Comparison of ENCODE assay signal across 14 cellular contexts in genomic region chr14:64194404-64194803, GRCh38.
DNase-seq lines count a peak whose midpoint lies in the region; ATAC-seq and TF ChIP-seq lines count a peak whose summit lies in the region.
"Had no signal": no experiment of that assay in that cellular context is flagged by ENCODE, and none has a peak within 500 bp of the region (broad histone marks: within the 10 kb centered on the region; RNA-seq: fewer than 3 reads in every experiment).

No MANE protein-coding gene starts in this region.

- 64% methylated on average over 3 of the region's 3 CpGs for WGBS in hepatocyte (ENCODE audit: low lambda C conversion rate, missing lambda C conversion rate)

- H3K4me3 Mint-ChIP-seq in activated naive CD8-positive, alpha-beta T cell, result no peak overlapping the region
- H3K4me3 Mint-ChIP-seq in activated naive CD8-positive, alpha-beta T cell treated with anti-CD3 and anti-CD28 coated beads, Interleukin-2, amount 50 U/mL, for 24 hours, result no peak overlapping the region
- H3K4me3 Mint-ChIP-seq in stimulated activated naive B cell treated with anti-CD40 and anti-IgM and Interleukin-4, amounts not matched to agents 10 μg/mL and 1 μg/mL and 100 μg/mL, for 72 hours, result no peak overlapping the region
- H3K4me3 Mint-ChIP-seq: stimulated activated naive CD8-positive, alpha-beta T cell treated with anti-CD3 and anti-CD28 coated beads, Interleukin-15, amount 100 ng/mL, for 72 hours had no signal

- H3K27ac Mint-ChIP-seq in activated naive CD8-positive, alpha-beta T cell, result peak overlapping the region; percentile 76
- H3K27ac Mint-ChIP-seq in activated naive CD8-positive, alpha-beta T cell treated with anti-CD3 and anti-CD28 coated beads, Interleukin-2, amount 50 U/mL, for 24 hours, result no peak overlapping the region
- H3K27ac Mint-ChIP-seq in stimulated activated naive B cell treated with anti-CD40 and anti-IgM and Interleukin-4, amounts not matched to agents 10 μg/mL and 1 μg/mL and 100 μg/mL, for 72 hours, result peak overlapping the region; percentile 75

- H3K27ac ChIP-seq in OCI-LY7 (ENCODE audit: low read depth, low read length, poor library complexity, severe bottlenecking), result no peak overlapping the region
- H3K27ac ChIP-seq in hepatocyte, result peak overlapping the region; percentile 82
- H3K27ac ChIP-seq: RWPE1 had no signal

- peaks cover 21% of the 10 kb centered on the region for H3K4me1 ChIP-seq in OCI-LY7 (ENCODE audit: insufficient read depth, low read length, poor library complexity, severe bottlenecking)
- H3K4me1 ChIP-seq in hepatocyte (ENCODE audit: insufficient read depth), result peaks cover 30% of the 10 kb centered on the region

- intact Hi-C loops in OCI-LY7 (cut with micrococcal nuclease; ENCODE audit: unreplicated experiment), result no loop called here

- H2AFZ ChIP-seq in OCI-LY7 (ENCODE audit: low read length) (no peak overlapping the region), hepatocyte (no peak overlapping the region)

- H3K79me2 ChIP-seq in OCI-LY7 (ENCODE audit: insufficient read depth, low read depth, low read length) (no peaks in the 10 kb centered on the region), hepatocyte (peaks cover 10% of the 10 kb centered on the region)

- H3K4me1 Mint-ChIP-seq in activated naive CD8-positive, alpha-beta T cell (ENCODE audit: low read depth), result peaks cover 34% of the 10 kb centered on the region
- peaks cover 30% of the 10 kb centered on the region for H3K4me1 Mint-ChIP-seq in activated naive CD8-positive, alpha-beta T cell treated with anti-CD3 and anti-CD28 coated beads, Interleukin-2, amount 50 U/mL, for 24 hours
- peaks cover 40 to 44% of the 10 kb centered on the region in 2 donors for H3K4me1 Mint-ChIP-seq in stimulated activated naive B cell treated with anti-CD40 and anti-IgM and Interleukin-4, amounts not matched to agents 10 μg/mL and 1 μg/mL and 100 μg/mL, for 72 hours

- H3K4me2 ChIP-seq in OCI-LY7 (ENCODE audit: low read length) (peak overlapping the region; percentile 42; the same call in 1 of the 2 replicates), hepatocyte (no peak overlapping the region)

- no peaks in the 10 kb centered on the region for H3K27me3 ChIP-seq in hepatocyte

- H3K9me3 ChIP-seq in OCI-LY7 (ENCODE audit: low read length) (no peaks in the 10 kb centered on the region), hepatocyte (ENCODE audit: low read depth) (no peaks in the 10 kb centered on the region)

- H3K27me3 Mint-ChIP-seq in activated naive CD8-positive, alpha-beta T cell, result no peaks in the 10 kb centered on the region
- H3K27me3 Mint-ChIP-seq in activated naive CD8-positive, alpha-beta T cell treated with anti-CD3 and anti-CD28 coated beads, Interleukin-2, amount 50 U/mL, for 24 hours, result no peaks in the 10 kb centered on the region
- no peaks in the 10 kb centered on the region for H3K27me3 Mint-ChIP-seq in stimulated activated naive B cell treated with anti-CD40 and anti-IgM and Interleukin-4, amounts not matched to agents 10 μg/mL and 1 μg/mL and 100 μg/mL, for 72 hours
- H3K27me3 Mint-ChIP-seq: activated CD4-positive, alpha-beta T cell treated with anti-CD3 and anti-CD28 coated beads, Interleukin-2, amount 10 ng/mL, durations not matched to agents 24 days and 14 days; stimulated activated naive CD8-positive, alpha-beta T cell treated with anti-CD3 and anti-CD28 coated beads, Interleukin-15, amount 100 ng/mL, for 72 hours had no signal

- BruUV-seq in OCI-LY7 (replicated peaks; lab: Mats Ljungman, UMichigan), result no TSS peak

- peaks cover 28% of the 10 kb centered on the region for H3K36me3 Mint-ChIP-seq in activated naive CD8-positive, alpha-beta T cell
- peaks cover 2% of the 10 kb centered on the region for H3K36me3 Mint-ChIP-seq in activated naive CD8-positive, alpha-beta T cell treated with anti-CD3 and anti-CD28 coated beads, Interleukin-2, amount 50 U/mL, for 24 hours (ENCODE audit: low read depth)
- H3K36me3 Mint-ChIP-seq in stimulated activated naive B cell treated with anti-CD40 and anti-IgM and Interleukin-4, amounts not matched to agents 10 μg/mL and 1 μg/mL and 100 μg/mL, for 72 hours, result peaks cover 1 to 11% of the 10 kb centered on the region in 2 donors

- no peak for DNase-seq in activated naive CD8-positive, alpha-beta T cell treated with anti-CD3 and anti-CD28 coated beads, Interleukin-2, amount 50 U/mL, for 24 hours
- DNase-seq in OCI-LY7 (ENCODE audit: low spot score) (no peak), hepatocyte (ENCODE audit: low spot score) (no peak), NCI-H774 (lab: John Stamatoyannopoulos, UW) (no peak)
- DNase-seq in stimulated activated naive B cell treated with anti-CD40 and anti-IgM and Interleukin-4, amounts not matched to agents 10 μg/mL and 1 μg/mL and 100 μg/mL, for 72 hours, result no peak
- DNase-seq: activated CD4-positive, alpha-beta T cell treated with anti-CD3 and anti-CD28 coated beads, Interleukin-2, amount 10 ng/mL, durations not matched to agents 24 days and 14 days; activated effector memory CD4-positive, alpha-beta T cell treated with anti-CD3 and anti-CD28 coated beads, Interleukin-2, amount 50 U/mL, for 16 hours; NCI-H1694 treated with DMSO at 0.1 percent for 48 hours; NCI-H510A; stimulated activated naive CD8-positive, alpha-beta T cell treated with anti-CD3 and anti-CD28 coated beads, Interleukin-15, amount 100 ng/mL, for 72 hours had no signal

- CTCF ChIA-PET in OCI-LY7 (lab: Charles Lee; ENCODE audit: unreplicated experiment), result no interaction called here

- no peak overlapping the region for H3K4me3 ChIP-seq in OCI-LY7 (ENCODE audit: low read depth, low read length, poor library complexity, severe bottlenecking)
- H3K4me3 ChIP-seq in hepatocyte, result no peak overlapping the region

- POLR2A ChIA-PET in OCI-LY7 (lab: Charles Lee), result interaction anchor here (0.6 to 1.5 kb wide), 4 partner anchors 24 to 250 kb away, joined by 3 read pairs; partner anchors contain the start of gene ESR2

- H3K9me3 Mint-ChIP-seq in activated naive CD8-positive, alpha-beta T cell (ENCODE audit: low read depth), result no peaks in the 10 kb centered on the region
- no peaks in the 10 kb centered on the region for H3K9me3 Mint-ChIP-seq in activated naive CD8-positive, alpha-beta T cell treated with anti-CD3 and anti-CD28 coated beads, Interleukin-2, amount 50 U/mL, for 24 hours
- H3K9me3 Mint-ChIP-seq in stimulated activated naive B cell treated with anti-CD40 and anti-IgM and Interleukin-4, amounts not matched to agents 10 μg/mL and 1 μg/mL and 100 μg/mL, for 72 hours, result no peaks in the 10 kb centered on the region
- H3K9me3 Mint-ChIP-seq: activated CD4-positive, alpha-beta T cell treated with anti-CD3 and anti-CD28 coated beads, Interleukin-2, amount 10 ng/mL, durations not matched to agents 24 days and 14 days; stimulated activated naive CD8-positive, alpha-beta T cell treated with anti-CD3 and anti-CD28 coated beads, Interleukin-15, amount 100 ng/mL, for 72 hours had no signal

- TF ChIP-seq CTCF in OCI-LY7 (conservative IDR thresholded peaks at IDR 0.05; ENCODE audit: low read length), result no peak
- TF ChIP-seq CTCF in hepatocyte (IDR thresholded peaks at IDR 0.05; ENCODE audit: poor library complexity), result no peak

- peaks cover 73% of the 10 kb centered on the region for H3K36me3 ChIP-seq in OCI-LY7 (ENCODE audit: insufficient read depth, low read length)
- H3K36me3 ChIP-seq in hepatocyte (replicated peaks; ENCODE audit: insufficient read depth, low read depth), result no peaks in the 10 kb centered on the region

- H4K20me1 ChIP-seq in OCI-LY7 (ENCODE audit: insufficient read depth, low read length) (no peaks in the 10 kb centered on the region), hepatocyte (ENCODE audit: insufficient read depth, poor library complexity, severe bottlenecking) (no peaks in the 10 kb centered on the region)

- no peak for ATAC-seq in activated naive CD8-positive, alpha-beta T cell treated with anti-CD3 and anti-CD28 coated beads, Interleukin-2, amount 50 U/mL, for 24 hours
- ATAC-seq in stimulated activated naive B cell treated with anti-CD40 and anti-IgM and Interleukin-4, amounts not matched to agents 10 μg/mL and 1 μg/mL and 100 μg/mL, for 72 hours (replicated peaks), result no peak
- ATAC-seq in HG03457 (IDR thresholded peaks at IDR 0.05; ENCODE audit: unreplicated experiment), result no peak
- ATAC-seq in HG03432 (IDR thresholded peaks at IDR 0.05; ENCODE audit: unreplicated experiment), result no peak
- ATAC-seq: stimulated activated naive CD8-positive, alpha-beta T cell treated with anti-CD3 and anti-CD28 coated beads, Interleukin-15, amount 100 ng/mL, for 72 hours had no signal

- no peaks in the 10 kb centered on the region for H3K9me2 ChIP-seq in OCI-LY7 (ENCODE audit: insufficient read depth, low read length)
- no peaks in the 10 kb centered on the region for H3K9me2 ChIP-seq in hepatocyte (replicated peaks; ENCODE audit: insufficient read depth)
